ENCODE assay signal across 31 cellular contexts in the genomic region with DNA sequence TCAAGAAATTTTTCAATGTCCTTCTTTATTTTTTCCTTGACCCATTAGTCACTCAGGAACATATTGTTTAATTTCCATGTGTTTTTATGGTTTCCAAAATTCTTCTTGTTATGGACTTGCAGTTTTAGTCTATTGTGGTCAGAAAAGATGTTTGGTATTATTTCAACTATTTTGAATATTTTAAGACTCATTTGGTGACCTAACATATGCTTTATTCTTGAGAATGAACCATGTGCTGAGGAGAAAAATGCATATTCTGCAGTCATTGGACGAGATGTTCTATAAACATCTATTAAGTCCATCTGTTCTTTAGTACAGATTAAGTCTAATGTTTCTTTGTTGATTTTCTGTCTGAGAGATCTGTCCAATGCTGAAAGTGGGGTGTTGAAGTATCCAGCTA. TPM values are rescaled to one million over a fixed set of nuclear protein-coding genes. Genes with fewer than 3 reads are reported as not detected.
DNase-seq lines count a peak whose midpoint lies in the region; ATAC-seq and TF ChIP-seq lines count a peak whose summit lies in the region.
"Had no signal": no experiment of that assay in that cellular context is flagged by ENCODE, and none has a peak within 500 bp of the region (broad histone marks: within the 10 kb centered on the region; RNA-seq: fewer than 3 reads in every experiment).

No MANE protein-coding gene starts in this region.

- POLR2A ChIA-PET in AG04449 (lab: Yijun Ruan, JAX) (no interaction called here), GM10248 (lab: Yijun Ruan, JAX) (no interaction called here)

- DNase-seq in AG04449 (ENCODE audit: low read depth, low spot score) (peak; percentile 55), GM04504 (ENCODE audit: low read depth) (peak; percentile 69), astrocyte of the cerebellum (ENCODE audit: low read depth) (peak; percentile 41), fibroblast of the aortic adventitia (ENCODE audit: low read depth) (peak; percentile 74), GM19240 (ENCODE audit: insufficient read length, low spot score) (no peak), MV-4-11 (lab: John Stamatoyannopoulos, UW) (no peak), GM10248 (ENCODE audit: extremely low spot score) (no peak)
- DNase-seq: activated CD4-positive, CD25-positive, alpha-beta regulatory T cell treated with anti-CD3 and anti-CD28 coated beads, Interleukin-2, amount 50 U/mL, for 72 hours; activated CD8-positive, alpha-beta T cell treated with anti-CD3 and anti-CD28 coated beads, Interleukin-2, amount 10 ng/mL, durations not matched to agents 7 days and 5 days; activated effector memory CD4-positive, alpha-beta T cell treated with Interleukin-2 at 50 U/mL for 16 hours; activated naive CD8-positive, alpha-beta T cell treated with anti-CD3 and anti-CD28 coated beads for 36 hours; activated T-cell treated with anti-CD3 and anti-CD28 coated beads for 4 hours; CD4-positive, CD25-positive, alpha-beta regulatory T cell; endodermal cell; H7; hippocampal formation; immature natural killer cell; Karpas-422; left ventricle myocardium superior; midbrain; NCI-H1694 treated with DMSO at 0.1 percent for 48 hours; NCI-H526; SIG-M5; stimulated activated CD4-positive, alpha-beta T cell treated with anti-CD3 and anti-CD28 coated beads, Interleukin-2, amount 100 ng/mL, for 24 hours; substantia nigra; upper lobe of right lung had no signal

- ATAC-seq in GM19452 (IDR thresholded peaks at IDR 0.05; ENCODE audit: unreplicated experiment) = no peak
- ATAC-seq: activated CD8-positive, alpha-beta T cell treated with anti-CD3 and anti-CD28 coated beads, Interleukin-2, amount 10 ng/mL, durations not matched to agents 7 days and 5 days; left ventricle myocardium superior; natural killer cell treated with Interleukin-12 subunit alpha and Interleukin-12 subunit beta and Interleukin-15 and Interleukin-18, amount 100 ng/mL, for 72 hours; Panc1; upper lobe of right lung had no signal

- TF ChIP-seq CTCF in AG04449 (IDR thresholded peaks at IDR 0.05; ENCODE audit: insufficient read depth, low read length, missing control alignments) (no peak), astrocyte of the cerebellum (IDR thresholded peaks at IDR 0.05; ENCODE audit: low read depth, low read length, missing control alignments) (no peak), fibroblast of the aortic adventitia (IDR thresholded peaks at IDR 0.05; ENCODE audit: insufficient read depth, low read length) (no peak), GM10248 (IDR thresholded peaks at IDR 0.05; ENCODE audit: control extremely low read depth, extremely low read depth, low read depth, missing control alignments) (no peak)

- no peak overlapping the region for H3K4me3 ChIP-seq in AG04449 (ENCODE audit: low read depth, low read length)
- no peak overlapping the region for H3K4me3 ChIP-seq in astrocyte of the cerebellum (ENCODE audit: low read depth, low read length)
- no peak overlapping the region for H3K4me3 ChIP-seq in fibroblast of the aortic adventitia (ENCODE audit: low read depth, low read length)
- H3K4me3 ChIP-seq: coronary artery, smooth muscle cell, upper lobe of right lung had no signal

- CTCF ChIA-PET in AG04449 (lab: Yijun Ruan, JAX) = interaction anchor here (1.6 kb wide), 1 partner anchor 14 kb away, joined by 7 read pairs; no protein-coding TSS in a partner anchor
- CTCF ChIA-PET in GM10248 (lab: Yijun Ruan, JAX) = interaction anchor here (1.0 to 1.9 kb wide), 3 partner anchors 13 to 15 kb away, joined by 3 to 5 read pairs (median 3); no protein-coding TSS in a partner anchor

- in situ Hi-C loops in astrocyte of the cerebellum (cut with HindIII; ENCODE audit: low sequenced_read_pairs) = no loop called here

RNA-seq across cellular contexts. Expression of a gene that starts 42.3 kb away (rescaled TPM):
- 15.9 and 72.1 TPM in 2 replicates for total RNA-seq in fibroblast of the aortic adventitia (ENCODE audit: low replicate concordance)

Comparison
In these comparisons a context has a peak if more than half of its experiments do, and no peak if none do; other contexts are left out.
1. DNase-seq: peak in AG04449 (single experiment), GM04504 (single experiment), astrocyte of the cerebellum (single experiment) and fibroblast of the aortic adventitia (single experiment); none in GM19240 (single experiment), MV-4-11 (single experiment) and GM10248 (single experiment).